Comparison of ENCODE assay signal across 15 cellular contexts in genomic region chr6:11645016-11645415, GRCh38.
"Had no signal": no experiment of that assay in that cellular context is flagged by ENCODE, and none has a peak within 500 bp of the region (broad histone marks: within the 10 kb centered on the region; RNA-seq: fewer than 3 reads in every experiment).

No MANE protein-coding gene starts in this region.

- DNase-seq: activated CD4-positive, alpha-beta T cell treated with anti-CD3 and anti-CD28 coated beads, Interleukin-2, amount 10 ng/mL, durations not matched to agents 24 days and 14 days; activated CD4-positive, CD25-positive, alpha-beta regulatory T cell; activated CD8-positive, alpha-beta memory T cell treated with anti-CD3 and anti-CD28 coated beads for 24 hours; foreskin melanocyte; heart left ventricle; right cardiac atrium; stimulated activated CD4-positive, alpha-beta T cell treated with anti-CD3 and anti-CD28 coated beads, Interleukin-4, amount 100 ng/mL, for 4 hours; stimulated activated CD8-positive, alpha-beta memory T cell treated with anti-CD3 and anti-CD28 coated beads, Interleukin-4, amount 100 ng/mL, for 48 hours; stimulated activated naive CD8-positive, alpha-beta T cell treated with anti-CD3 and anti-CD28 coated beads, Interleukin-15, Interleukin-2, amounts not matched to agents 100 U/mL and 50 U/mL, for 24 hours; SW 1271 had no signal

- H3K27me3 ChIP-seq: cardiac muscle cell, heart left ventricle, suprapubic skin had no signal

- ATAC-seq: heart left ventricle; right cardiac atrium; stimulated activated naive CD8-positive, alpha-beta T cell treated with anti-CD3 and anti-CD28 coated beads, Interleukin-15, Interleukin-2, amounts not matched to agents 100 U/mL and 50 U/mL, for 24 hours had no signal

- H3K4me1 ChIP-seq: prostate gland, suprapubic skin had no signal

- H3K9me3 ChIP-seq: prostate gland, suprapubic skin had no signal

- H3K36me3 ChIP-seq: cardiac muscle cell, heart left ventricle, prostate gland, suprapubic skin had no signal

- H3K4me3 ChIP-seq: cardiac muscle cell, heart left ventricle, lung, prostate gland, smooth muscle cell, suprapubic skin had no signal

- H3K27ac ChIP-seq: cardiac muscle cell, prostate gland, suprapubic skin had no signal
